9 cellular contexts compared by ENCODE assay signal in genomic region chr12:57216014-57216891, GRCh38. TPM values are rescaled to one million over a fixed set of nuclear protein-coding genes. Genes with fewer than 3 reads are reported as not detected.
DNase-seq lines count a peak whose midpoint lies in the region; ATAC-seq lines count a peak whose summit lies in the region.
"Had no signal": no experiment of that assay in that cellular context is flagged by ENCODE, and none has a peak within 500 bp of the region (broad histone marks: within the 10 kb centered on the region; RNA-seq: fewer than 3 reads in every experiment).

TSS of gene NXPH4 (plus strand) at chr12:57216794. CDS start at chr12:57216970, 176 bp downstream.

- H3K27me3 ChIP-seq in skeletal muscle satellite cell (ENCODE audit: control insufficient read depth, insufficient read depth, low read length): peaks cover 24% of the 10 kb centered on the region

- H3K36me3 ChIP-seq in skeletal muscle satellite cell (ENCODE audit: insufficient read depth, low read length): peaks cover 23% of the 10 kb centered on the region

- no peak within 1 kb of the TSS for H3K27ac Mint-ChIP-seq in activated T-cell treated with anti-CD3 and anti-CD28 coated beads, Interleukin-2, amount 50 U/mL, for 72 hours

- H3K9me3 ChIP-seq in skeletal muscle satellite cell (replicated peaks; ENCODE audit: low read length): no peaks in the 10 kb centered on the region
- H3K9me3 ChIP-seq: adrenal gland had no signal

- no peak within 1 kb of the TSS for H3K9ac ChIP-seq in skeletal muscle satellite cell (ENCODE audit: low read depth, low read length)

- peaks cover 36% of the 10 kb centered on the region for H3K4me1 ChIP-seq in skeletal muscle satellite cell (ENCODE audit: control insufficient read depth, insufficient read depth, low read length)

- H3K27me3 Mint-ChIP-seq in activated T-cell treated with anti-CD3 and anti-CD28 coated beads, Interleukin-2, amount 50 U/mL, for 72 hours (ENCODE audit: low read depth): peaks cover 70% of the 10 kb centered on the region

- H3K4me3 Mint-ChIP-seq in activated T-cell treated with anti-CD3 and anti-CD28 coated beads, Interleukin-2, amount 50 U/mL, for 72 hours: peak within 1 kb of the TSS; percentile 77 to 87

- peaks cover 40% of the 10 kb centered on the region for H3K4me1 Mint-ChIP-seq in activated T-cell treated with anti-CD3 and anti-CD28 coated beads, Interleukin-2, amount 50 U/mL, for 72 hours (ENCODE audit: low read depth)

- H3K36me3 Mint-ChIP-seq in activated T-cell treated with anti-CD3 and anti-CD28 coated beads, Interleukin-2, amount 50 U/mL, for 72 hours (ENCODE audit: insufficient read depth in 2 of 2): peaks cover 0 to 3% of the 10 kb centered on the region in 2 donors

- peak within 1 kb of the TSS; percentile 64 for H3K4me3 ChIP-seq in skeletal muscle satellite cell (ENCODE audit: low read length)

- H3K9me3 Mint-ChIP-seq in activated T-cell treated with anti-CD3 and anti-CD28 coated beads, Interleukin-2, amount 50 U/mL, for 72 hours: no peaks in the 10 kb centered on the region

- ATAC-seq in activated T-cell treated with anti-CD3 and anti-CD28 coated beads, Interleukin-2, amount 50 U/mL, for 72 hours (replicated peaks in 1 of 2): peak; percentile 39 to 47
- no peak for ATAC-seq in HG03342 (IDR thresholded peaks at IDR 0.05; ENCODE audit: unreplicated experiment)

- peak within 1 kb of the TSS; percentile 88 for H3K4me2 ChIP-seq in skeletal muscle satellite cell (ENCODE audit: low read length)

- DNase-seq in NCI-H1417 (lab: John Stamatoyannopoulos, UW) (peak; percentile 22 to 73 (median 58)), NCI-H1417 treated with DMSO at 0.1 percent for 48 hours (lab: John Stamatoyannopoulos, UW) (no peak), NCI-H2171 treated with DMSO at 0.1 percent for 48 hours (lab: John Stamatoyannopoulos, UW) (peak; percentile 65), germinal center (ENCODE audit: low spot score) (peak; percentile 79), kidney glomerular epithelial cell (lab: John Stamatoyannopoulos, UW) (no peak)
- DNase-seq in activated T-cell treated with anti-CD3 and anti-CD28 coated beads, Interleukin-2, amount 50 U/mL, for 72 hours: peak in 1 of 2 donors; percentile 69

RNA-seq across cellular contexts. Expression of gene NXPH4, which starts in this region (rescaled TPM):
- 1 to 10 TPM; 1.5 to 2.3 TPM for total RNA-seq in activated T-cell treated with anti-CD3 and anti-CD28 coated beads, Interleukin-2, amount 50 U/mL, for 72 hours
- total RNA-seq in skeletal muscle satellite cell (2012; rRNA removed): 1.3 and 2.2 TPM in 2 replicates

Comparison
In these comparisons a context has a peak if more than half of its experiments do, and no peak if none do; other contexts are left out.
1. DNase-seq: peak in NCI-H1417 (3 of 3), NCI-H2171 treated with DMSO at 0.1 percent for 48 hours (single experiment) and germinal center (single experiment); none in NCI-H1417 treated with DMSO at 0.1 percent for 48 hours (single experiment) and kidney glomerular epithelial cell (single experiment).